In the genomic region with DNA sequence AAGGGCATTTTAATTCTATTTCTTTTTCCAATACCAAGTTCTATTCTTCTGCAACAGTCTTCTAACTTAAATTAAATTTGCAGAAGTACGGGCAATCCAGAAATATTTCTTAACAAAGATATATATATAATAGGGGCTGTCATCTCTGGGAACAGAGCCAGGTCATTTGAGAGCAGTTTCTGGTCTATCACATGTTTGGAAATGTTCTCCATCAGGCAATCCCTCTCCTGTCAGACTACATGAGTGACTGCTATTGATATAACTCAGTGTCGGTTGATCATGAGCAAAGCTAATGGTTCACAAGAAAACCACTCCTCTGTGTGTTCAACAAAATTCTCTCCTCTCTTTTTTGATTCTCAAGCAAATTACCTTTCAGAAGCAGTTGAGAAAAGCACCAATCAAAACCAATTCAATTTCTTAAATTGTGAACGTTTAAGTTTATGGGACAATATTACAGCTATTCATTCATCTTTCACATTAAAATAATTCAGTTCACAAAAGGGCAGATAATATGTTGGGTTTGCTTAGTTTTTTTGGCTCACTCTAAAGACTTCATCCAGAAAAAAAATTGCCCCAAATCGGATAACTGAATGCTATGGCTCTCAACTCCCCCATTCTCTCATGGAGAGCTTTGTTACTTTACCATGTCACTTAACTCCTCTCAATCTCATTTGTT, we compare ENCODE assay signal across 24 cellular contexts.
DNase-seq lines count a peak whose midpoint lies in the region; TF ChIP-seq lines count a peak whose summit lies in the region.
"Had no signal": no experiment of that assay in that cellular context is flagged by ENCODE, and none has a peak within 500 bp of the region (broad histone marks: within the 10 kb centered on the region; RNA-seq: fewer than 3 reads in every experiment).

No MANE protein-coding gene starts in this region.

- dilution Hi-C loops in mammary epithelial cell (cut with HindIII; ENCODE audit: low sequenced_read_pairs): no loop called here

- H3K36me3 Mint-ChIP-seq in MCF 10A (ENCODE audit: insufficient read depth, unreplicated experiment): no peaks in the 10 kb centered on the region
- H3K36me3 Mint-ChIP-seq: brain had no signal

- no peaks in the 10 kb centered on the region for H3K79me2 ChIP-seq in mammary epithelial cell (ENCODE audit: insufficient read depth, low read length)

- H3K27me3 ChIP-seq in mammary epithelial cell (ENCODE audit: insufficient read depth, low read length) (no peaks in the 10 kb centered on the region), right atrium auricular region (no peaks in the 10 kb centered on the region)
- H3K27me3 ChIP-seq: esophagus muscularis mucosa, upper lobe of left lung had no signal

- no peaks in the 10 kb centered on the region for H3K27me3 Mint-ChIP-seq in MCF 10A (ENCODE audit: insufficient read depth, unreplicated experiment)

- H3K9me3 Mint-ChIP-seq in MCF 10A (ENCODE audit: unreplicated experiment): no peaks in the 10 kb centered on the region
- H3K9me3 Mint-ChIP-seq: HFFc6 had no signal

- intact Hi-C loops in MCF 10A (cut with micrococcal nuclease) (no loop called here), mammary epithelial cell (cut with micrococcal nuclease) (no loop called here)

- H3K4me3 ChIP-seq in mammary epithelial cell (replicated peaks in 1 of 3; ENCODE audit: insufficient read depth in 1 of 3, low read depth in 2 of 3, low read length in 3 of 3): no peak overlapping the region
- no peak overlapping the region for H3K4me3 ChIP-seq in choroid plexus epithelial cell (ENCODE audit: low read depth, low read length)
- H3K4me3 ChIP-seq in right atrium auricular region: no peak overlapping the region
- H3K4me3 ChIP-seq: A549, esophagus muscularis mucosa, GM23248, skin epidermis, upper lobe of left lung had no signal

- H3K27ac ChIP-seq in mammary epithelial cell (ENCODE audit: insufficient read depth, low read depth, low read length): no peak overlapping the region
- peak overlapping the region; percentile 70 to 77 for H3K27ac ChIP-seq in right atrium auricular region
- H3K27ac ChIP-seq: A549, GM23248 had no signal

- no peaks in the 10 kb centered on the region for H4K20me1 ChIP-seq in mammary epithelial cell (ENCODE audit: insufficient read depth, low read length)

- DNase-seq in MCF 10A (ENCODE audit: unreplicated experiment) (peak; percentile 20), mammary epithelial cell (no peak), choroid plexus epithelial cell (ENCODE audit: low read depth) (peak; percentile 33), right atrium auricular region (ENCODE audit: low spot score) (no peak), iPS-NIHi11 (ENCODE audit: low spot score) (no peak), DMS79 (lab: John Stamatoyannopoulos, UW) (no peak), DMS114 treated with DMSO at 0.1 percent for 48 hours (lab: John Stamatoyannopoulos, UW; ENCODE audit: unreplicated experiment) (no peak)
- DNase-seq in activated T-cell treated with anti-CD3 and anti-CD28 coated beads, Interleukin-2, amount 50 U/mL, for 1 hour: no peak
- DNase-seq: activated CD4-positive, CD25-positive, alpha-beta regulatory T cell treated with anti-CD3 and anti-CD28 coated beads, Interleukin-2, amount 50 U/mL, for 72 hours; activated CD8-positive, alpha-beta T cell treated with anti-CD3 and anti-CD28 coated beads, Interleukin-2, amount 10 ng/mL, durations not matched to agents 7 days and 5 days; activated gamma-delta T cell treated with Interleukin-2 at 50 U/mL for 16 hours; GF-D8; GM23248; HFFc6; KBM-7; mesenchymal stem cell; NCI-H2171; NCI-H526; stimulated activated CD4-positive, alpha-beta T cell treated with anti-CD3 and anti-CD28 coated beads, Interleukin-1b, Interleukin-23, amount 100 ng/mL, for 48 hours; upper lobe of left lung had no signal

- TF ChIP-seq CTCF in MCF 10A (IDR thresholded peaks at IDR 0.05; ENCODE audit: unreplicated experiment): no peak
- no peak for TF ChIP-seq CTCF in mammary epithelial cell (conservative IDR thresholded peaks at IDR 0.05 in 1 of 2, IDR thresholded peaks at IDR 0.05 in 1 of 2; ENCODE audit: extremely low read depth in 1 of 2, insufficient read depth in 1 of 2, low read depth in 1 of 2, low read length in 2 of 2)
- no peak for TF ChIP-seq CTCF in choroid plexus epithelial cell (conservative IDR thresholded peaks at IDR 0.05; ENCODE audit: low read depth, low read length)
- TF ChIP-seq CTCF in right atrium auricular region (IDR thresholded peaks at IDR 0.05): no peak

- BruUV-seq in MCF 10A (replicated peaks; lab: Mats Ljungman, UMichigan): no TSS peak
- BruUV-seq in mammary epithelial cell (replicated peaks; lab: Mats Ljungman, UMichigan): no TSS peak

- H3K36me3 ChIP-seq in mammary epithelial cell (ENCODE audit: insufficient read depth, low read length) (no peaks in the 10 kb centered on the region), right atrium auricular region (no peaks in the 10 kb centered on the region)
- H3K36me3 ChIP-seq: esophagus muscularis mucosa, upper lobe of left lung had no signal

- CTCF ChIA-PET in MCF 10A (lab: Yijun Ruan, JAX): no interaction called here
- CTCF ChIA-PET in mammary epithelial cell (lab: Charles Lee; ENCODE audit: low non-redundant PET): no interaction called here

- no peak overlapping the region for H3K4me3 Mint-ChIP-seq in MCF 10A (ENCODE audit: unreplicated experiment)
- H3K4me3 Mint-ChIP-seq: activated CD8-positive, alpha-beta T cell treated with anti-CD3 and anti-CD28 coated beads, Interleukin-2, amount 10 ng/mL, durations not matched to agents 7 days and 5 days; brain; HFFc6 had no signal

- H2AFZ ChIP-seq in mammary epithelial cell (ENCODE audit: low read depth, low read length): no peak overlapping the region
- H2AFZ ChIP-seq: GM23248 had no signal

- POLR2A ChIA-PET in MCF 10A (lab: Yijun Ruan, JAX): interaction anchor here (0.9 kb wide), 1 partner anchor 39 kb away, joined by 4 read pairs; no protein-coding TSS in a partner anchor

- whole genome bisulfite sequencing in mammary epithelial cell (ENCODE audit: low coverage, missing lambda C conversion rate): 73% methylated on average over 4 of the region's 4 CpGs

- no peaks in the 10 kb centered on the region for H3K4me1 ChIP-seq in mammary epithelial cell (ENCODE audit: insufficient read depth, low read length)
- H3K4me1 ChIP-seq in right atrium auricular region: peaks cover 0 to 22% of the 10 kb centered on the region in 2 donors
- H3K4me1 ChIP-seq: A549 had no signal

- no peak overlapping the region for H3K27ac Mint-ChIP-seq in MCF 10A (ENCODE audit: low read depth, unreplicated experiment)
- H3K27ac Mint-ChIP-seq: activated CD8-positive, alpha-beta T cell treated with anti-CD3 and anti-CD28 coated beads, Interleukin-2, amount 10 ng/mL, durations not matched to agents 7 days and 5 days; HFFc6 had no signal

- H3K4me1 Mint-ChIP-seq in MCF 10A (ENCODE audit: insufficient read depth, unreplicated experiment): no peaks in the 10 kb centered on the region

- H3K4me2 ChIP-seq in mammary epithelial cell (ENCODE audit: insufficient read depth, low read depth, low read length): no peak overlapping the region
- H3K4me2 ChIP-seq: A549 had no signal

- H3K9ac ChIP-seq in mammary epithelial cell (ENCODE audit: insufficient read depth, low read length): no peak overlapping the region
- H3K9ac ChIP-seq: GM23248 had no signal

- in situ Hi-C loops in mammary epithelial cell (cut with MboI; ENCODE audit: low sequenced_read_pairs in 2 of 2): no loop called here

- H3K9me3 ChIP-seq in mammary epithelial cell (replicated peaks; ENCODE audit: insufficient read depth, low read length) (no peaks in the 10 kb centered on the region), right atrium auricular region (peaks cover 0 to 8% of the 10 kb centered on the region in 2 donors)
- H3K9me3 ChIP-seq: A549, upper lobe of left lung had no signal

Comparison
In these comparisons a context has a peak if more than half of its experiments do, and no peak if none do; other contexts are left out.
1. DNase-seq: peak in MCF 10A (single experiment) and choroid plexus epithelial cell (single experiment); none in mammary epithelial cell (single experiment), right atrium auricular region (single experiment), iPS-NIHi11 (single experiment), DMS79 (single experiment), DMS114 treated with DMSO at 0.1 percent for 48 hours (single experiment) and activated T-cell treated with anti-CD3 and anti-CD28 coated beads, Interleukin-2, amount 50 U/mL, for 1 hour (single experiment).